20 cellular contexts compared by ENCODE assay signal in genomic region chr2:182280128-182280527, GRCh38.
DNase-seq lines count a peak whose midpoint lies in the region; ATAC-seq and TF ChIP-seq lines count a peak whose summit lies in the region.
"Had no signal": no experiment of that assay in that cellular context is flagged by ENCODE, and none has a peak within 500 bp of the region (broad histone marks: within the 10 kb centered on the region; RNA-seq: fewer than 3 reads in every experiment).

No MANE protein-coding gene starts in this region.

- no peaks in the 10 kb centered on the region for H3K9me2 ChIP-seq in GM23338 (ENCODE audit: insufficient read depth)

- TF ChIP-seq CTCF in GM23338 (conservative IDR thresholded peaks at IDR 0.05; ENCODE audit: low read depth in 2 of 2) (no peak), foreskin fibroblast (IDR thresholded peaks at IDR 0.05; ENCODE audit: low read depth, low read length) (no peak)

- no peak for DNase-seq in GM23338 (ENCODE audit: low spot score)
- DNase-seq in NCI-H446 treated with DMSO at 0.1 percent for 48 hours (lab: John Stamatoyannopoulos, UW), result peak; percentile 77
- peak; percentile 53 for DNase-seq in cerebellar cortex (ENCODE audit: low spot score)
- peak; percentile 3 to 49 for DNase-seq in lung microvascular endothelial cell (ENCODE audit: low read depth in 2 of 2)
- DNase-seq in hepatic stellate cell (ENCODE audit: low spot score), result no peak
- no peak for DNase-seq in foreskin fibroblast
- no peak for DNase-seq in NAMALWA (ENCODE audit: low spot score)
- DNase-seq in DMS114 treated with DMSO at 0.1 percent for 48 hours (lab: John Stamatoyannopoulos, UW; ENCODE audit: unreplicated experiment), result no peak
- DNase-seq: activated CD4-positive, alpha-beta T cell treated with anti-CD3 and anti-CD28 coated beads, Interleukin-2, amount 50 U/mL, for 4 hours; activated naive CD4-positive, alpha-beta T cell treated with anti-CD3 and anti-CD28 coated beads, Interleukin-2, amount 50 U/mL, for 16 hours; activated T-cell treated with anti-CD3 and anti-CD28 coated beads, Interleukin-2, amount 50 U/mL, for 24 hours; DND-41; endodermal cell; NCI-H146; NCI-H345; stimulated activated CD4-positive, alpha-beta T cell treated with anti-CD3 and anti-CD28 coated beads, Interleukin-15, amount 100 ng/mL, for 24 hours; stimulated activated naive CD8-positive, alpha-beta T cell treated with anti-CD3 and anti-CD28 coated beads, Interleukin-15, Interleukin-2, amounts not matched to agents 100 U/mL and 50 U/mL, for 24 hours had no signal

- H3K4me1 Mint-ChIP-seq in GM23338, result no peaks in the 10 kb centered on the region
- H3K4me1 Mint-ChIP-seq: endodermal cell had no signal

- H3K36me3 ChIP-seq in GM23338 (ENCODE audit: insufficient read depth), result no peaks in the 10 kb centered on the region
- H3K36me3 ChIP-seq: prostate gland had no signal

- no peaks in the 10 kb centered on the region for H4K20me1 ChIP-seq in GM23338 (replicated peaks; ENCODE audit: insufficient read depth)

- peaks cover 15% of the 10 kb centered on the region for H3K9me3 Mint-ChIP-seq in GM23338

- 0 out of 2 replicates have a peak overlapping the region, but pooled peaks have one; percentile 28 for H3K27ac Mint-ChIP-seq in GM23338
- H3K27ac Mint-ChIP-seq: activated T-cell treated with anti-CD3 and anti-CD28 coated beads, Interleukin-2, amount 50 U/mL, for 24 hours; endodermal cell; natural killer cell treated with Interleukin-12 subunit alpha and Interleukin-12 subunit beta and Interleukin-15 and Interleukin-18, amount 100 ng/mL, for 72 hours had no signal

- no peak for ATAC-seq in GM23338
- ATAC-seq: natural killer cell treated with Interleukin-12 subunit alpha and Interleukin-12 subunit beta and Interleukin-15 and Interleukin-18, amount 100 ng/mL, for 72 hours; stimulated activated naive CD8-positive, alpha-beta T cell treated with anti-CD3 and anti-CD28 coated beads, Interleukin-15, Interleukin-2, amounts not matched to agents 100 U/mL and 50 U/mL, for 24 hours had no signal

- H3K4me3 ChIP-seq in GM23338 (no peak overlapping the region), foreskin fibroblast (ENCODE audit: low read depth in 1 of 2, low read length in 2 of 2) (no peak overlapping the region)
- H3K4me3 ChIP-seq: prostate gland had no signal

- H3K27me3 Mint-ChIP-seq in GM23338 (ENCODE audit: insufficient read depth, low read depth, poor library complexity), result no peaks in the 10 kb centered on the region
- H3K27me3 Mint-ChIP-seq: activated T-cell treated with anti-CD3 and anti-CD28 coated beads, Interleukin-2, amount 50 U/mL, for 24 hours; natural killer cell treated with Interleukin-12 subunit alpha and Interleukin-12 subunit beta and Interleukin-15 and Interleukin-18, amount 100 ng/mL, for 72 hours had no signal

- H3K79me2 ChIP-seq in GM23338 (replicated peaks; ENCODE audit: insufficient read depth), result no peaks in the 10 kb centered on the region

- no peaks in the 10 kb centered on the region for H3K27me3 ChIP-seq in GM23338 (ENCODE audit: insufficient read depth)

- no peak overlapping the region for H2AFZ ChIP-seq in GM23338

- H3K4me2 ChIP-seq in GM23338, result no peak overlapping the region

- H3K27ac ChIP-seq in GM23338 (ENCODE audit: low read depth), result no peak overlapping the region
- H3K27ac ChIP-seq: C4-2B, prostate gland had no signal

- H3F3A ChIP-seq in GM23338 (replicated peaks; ENCODE audit: low read depth), result no peaks in the 10 kb centered on the region

- H3K36me3 Mint-ChIP-seq in GM23338 (ENCODE audit: low read depth), result peaks cover 5% of the 10 kb centered on the region

- no peak overlapping the region for H3K4me3 Mint-ChIP-seq in GM23338
- H3K4me3 Mint-ChIP-seq: activated T-cell treated with anti-CD3 and anti-CD28 coated beads, Interleukin-2, amount 50 U/mL, for 24 hours; endodermal cell; natural killer cell treated with Interleukin-12 subunit alpha and Interleukin-12 subunit beta and Interleukin-15 and Interleukin-18, amount 100 ng/mL, for 72 hours had no signal

- no peaks in the 10 kb centered on the region for H3K4me1 ChIP-seq in GM23338 (ENCODE audit: insufficient read depth)
- H3K4me1 ChIP-seq: prostate gland had no signal

TF ChIP-seq in GM23338, 12 proteins besides CTCF, POLR2A, EP300 and RAD21 (continues in another document):
- TF ChIP-seq JUNB (IDR thresholded peaks at IDR 0.05; ENCODE audit: unreplicated experiment), result no peak
- TF ChIP-seq ZNF462 (CRISPR knock-in tag; IDR thresholded peaks at IDR 0.05), result no peak
- TF ChIP-seq EZH2 (IDR thresholded peaks at IDR 0.05; ENCODE audit: low read depth, unreplicated experiment), result no peak
- no peak for TF ChIP-seq EZH2phosphoT487 (IDR thresholded peaks at IDR 0.05; ENCODE audit: unreplicated experiment)
- no peak for TF ChIP-seq STAT1 (IDR thresholded peaks at IDR 0.05; ENCODE audit: unreplicated experiment)

Comparison
In these comparisons a context has a peak if more than half of its experiments do, and no peak if none do; other contexts are left out.
1. DNase-seq: peak in NCI-H446 treated with DMSO at 0.1 percent for 48 hours (single experiment), cerebellar cortex (single experiment) and lung microvascular endothelial cell (2 of 2); none in GM23338 (single experiment), hepatic stellate cell (single experiment), foreskin fibroblast (0 of 2), NAMALWA (single experiment) and DMS114 treated with DMSO at 0.1 percent for 48 hours (single experiment).